In genomic region chr7:143013473-143013872, GRCh38 we compare ENCODE assay signal across 22 cellular contexts. TPM values are rescaled to one million over a fixed set of nuclear protein-coding genes. Genes with fewer than 3 reads are reported as not detected.
DNase-seq lines count a peak whose midpoint lies in the region; ATAC-seq, FAIRE-seq and TF ChIP-seq lines count a peak whose summit lies in the region.
"Had no signal": no experiment of that assay in that cellular context is flagged by ENCODE, and none has a peak within 500 bp of the region (broad histone marks: within the 10 kb centered on the region; RNA-seq: fewer than 3 reads in every experiment).

No MANE protein-coding gene starts in this region.

- H3K27me3 ChIP-seq in adipocyte (replicated peaks; ENCODE audit: control insufficient read depth, insufficient read depth, low read length): no peaks in the 10 kb centered on the region
- H3K27me3 ChIP-seq in foreskin keratinocyte: no peaks in the 10 kb centered on the region
- H3K27me3 ChIP-seq in skeletal muscle satellite cell (ENCODE audit: control insufficient read depth, insufficient read depth, low read length): no peaks in the 10 kb centered on the region
- no peaks in the 10 kb centered on the region for H3K27me3 ChIP-seq in effector memory CD4-positive, alpha-beta T cell (replicated peaks; ENCODE audit: control insufficient read depth, insufficient read depth, low read length, poor library complexity, severe bottlenecking)
- H3K27me3 ChIP-seq: neural progenitor cell had no signal

- H3K36me3 Mint-ChIP-seq in HFFc6 (ENCODE audit: low read depth): no peaks in the 10 kb centered on the region
- no peaks in the 10 kb centered on the region for H3K36me3 Mint-ChIP-seq in CD14-positive monocyte
- H3K36me3 Mint-ChIP-seq: activated naive CD4-positive, alpha-beta T cell treated with anti-CD3 and anti-CD28 coated beads, Interleukin-2, amount 50 U/mL, for 24 hours; neural progenitor cell had no signal

- DNase-seq in HFFc6 (no peak), adipocyte (ENCODE audit: low read depth) (peak; percentile 65), foreskin keratinocyte (no peak), dedifferentiated amniotic fluid mesenchymal stem cell (ENCODE audit: extremely low spot score) (no peak), RCC 7860 (ENCODE audit: low spot score) (no peak), CD14-positive monocyte (ENCODE audit: low spot score) (no peak)
- no peak for DNase-seq in effector memory CD4-positive, alpha-beta T cell
- DNase-seq: activated CD8-positive, alpha-beta memory T cell treated with anti-CD3 and anti-CD28 coated beads, Interleukin-2, amount 50 U/mL, for 4 hours; cerebellar nuclear complex; DMS79; NCI-H1436; PC-9; T-helper 1 cell had no signal

- H3K9me3 ChIP-seq in adipocyte (ENCODE audit: control insufficient read depth, low read length) (no peaks in the 10 kb centered on the region), skeletal muscle satellite cell (replicated peaks; ENCODE audit: low read length) (no peaks in the 10 kb centered on the region)
- H3K9me3 ChIP-seq in effector memory CD4-positive, alpha-beta T cell (ENCODE audit: control insufficient read depth, low read length): no peaks in the 10 kb centered on the region
- H3K9me3 ChIP-seq: HAP-1 had no signal

- no peaks in the 10 kb centered on the region for H3K36me3 ChIP-seq in adipocyte (ENCODE audit: control insufficient read depth, insufficient read depth, low read length, severe bottlenecking)
- H3K36me3 ChIP-seq in skeletal muscle satellite cell (ENCODE audit: insufficient read depth, low read length): no peaks in the 10 kb centered on the region
- H3K36me3 ChIP-seq in effector memory CD4-positive, alpha-beta T cell (ENCODE audit: control insufficient read depth, insufficient read depth, low read length): no peaks in the 10 kb centered on the region
- H3K36me3 ChIP-seq: HAP-1, neural progenitor cell had no signal

- H3K4me1 Mint-ChIP-seq in HFFc6 (ENCODE audit: low read depth) (peaks cover 39% of the 10 kb centered on the region), CD14-positive monocyte (no peaks in the 10 kb centered on the region)
- H3K4me1 Mint-ChIP-seq: activated naive CD4-positive, alpha-beta T cell treated with anti-CD3 and anti-CD28 coated beads, Interleukin-2, amount 50 U/mL, for 24 hours; neural progenitor cell had no signal

- intact Hi-C loops in CD14-positive monocyte (cut with micrococcal nuclease): no loop called here

- H3K27ac Mint-ChIP-seq in HFFc6: peak overlapping the region; percentile 59
- no peak overlapping the region for H3K27ac Mint-ChIP-seq in CD14-positive monocyte
- H3K27ac Mint-ChIP-seq: activated naive CD4-positive, alpha-beta T cell treated with anti-CD3 and anti-CD28 coated beads, Interleukin-2, amount 50 U/mL, for 24 hours; neural progenitor cell; stimulated activated naive CD8-positive, alpha-beta T cell treated with anti-CD3 and anti-CD28 coated beads, Interleukin-15, Interleukin-2, amounts not matched to agents 100 ng/mL and 50 ng/mL, for 24 hours had no signal

- peak overlapping the region; percentile 55 for H3K9ac ChIP-seq in adipocyte (ENCODE audit: low read length)
- peak overlapping the region; percentile 67 for H3K9ac ChIP-seq in skeletal muscle satellite cell (ENCODE audit: low read depth, low read length)
- H3K9ac ChIP-seq: neural progenitor cell had no signal

- H3K27ac ChIP-seq in foreskin keratinocyte: no peak overlapping the region
- no peak overlapping the region for H3K27ac ChIP-seq in effector memory CD4-positive, alpha-beta T cell (ENCODE audit: insufficient read depth, low read length, poor library complexity, severe bottlenecking)
- H3K27ac ChIP-seq: neural progenitor cell, PC-9 had no signal

- TF ChIP-seq CTCF in HFFc6 (IDR thresholded peaks at IDR 0.05) (no peak), foreskin keratinocyte (conservative IDR thresholded peaks at IDR 0.05) (no peak), CD14-positive monocyte (IDR thresholded peaks at IDR 0.05) (no peak)

- H3K4me3 Mint-ChIP-seq in HFFc6 (no peak overlapping the region; the same call in 1 of the 2 replicates), CD14-positive monocyte (no peak overlapping the region)
- H3K4me3 Mint-ChIP-seq: activated naive CD4-positive, alpha-beta T cell treated with anti-CD3 and anti-CD28 coated beads, Interleukin-2, amount 50 U/mL, for 24 hours; neural progenitor cell; stimulated activated naive CD8-positive, alpha-beta T cell treated with anti-CD3 and anti-CD28 coated beads, Interleukin-15, Interleukin-2, amounts not matched to agents 100 ng/mL and 50 ng/mL, for 24 hours had no signal

- peaks cover 45% of the 10 kb centered on the region for H3K4me1 ChIP-seq in adipocyte (ENCODE audit: control insufficient read depth, insufficient read depth, low read length)
- H3K4me1 ChIP-seq in foreskin keratinocyte: peaks cover 8% of the 10 kb centered on the region
- peaks cover 55% of the 10 kb centered on the region for H3K4me1 ChIP-seq in skeletal muscle satellite cell (ENCODE audit: control insufficient read depth, insufficient read depth, low read length)
- no peaks in the 10 kb centered on the region for H3K4me1 ChIP-seq in effector memory CD4-positive, alpha-beta T cell (ENCODE audit: control insufficient read depth, insufficient read depth, low read length, poor library complexity, severe bottlenecking)
- H3K4me1 ChIP-seq: HAP-1, neural progenitor cell had no signal

- H3K4me2 ChIP-seq in skeletal muscle satellite cell (ENCODE audit: low read length): peak overlapping the region; percentile 79
- H3K4me2 ChIP-seq: neural progenitor cell, PC-9 had no signal

- FAIRE-seq in RCC 7860 (lab: Jason Lieb, UNC): no peak
- FAIRE-seq: K562 had no signal

- peak; percentile 19 for ATAC-seq in foreskin keratinocyte
- ATAC-seq: K562 had no signal

- H3K9me3 Mint-ChIP-seq in HFFc6 (no peaks in the 10 kb centered on the region), CD14-positive monocyte (no peaks in the 10 kb centered on the region)
- H3K9me3 Mint-ChIP-seq: activated naive CD4-positive, alpha-beta T cell treated with anti-CD3 and anti-CD28 coated beads, Interleukin-2, amount 50 U/mL, for 24 hours; neural progenitor cell; stimulated activated naive CD8-positive, alpha-beta T cell treated with anti-CD3 and anti-CD28 coated beads, Interleukin-15, Interleukin-2, amounts not matched to agents 100 ng/mL and 50 ng/mL, for 24 hours had no signal

- H3K27me3 Mint-ChIP-seq in HFFc6 (ENCODE audit: insufficient read depth): peaks cover 6% of the 10 kb centered on the region
- peaks cover 2 to 6% (median 3%) of the 10 kb centered on the region in 3 donors for H3K27me3 Mint-ChIP-seq in CD14-positive monocyte (ENCODE audit: low read depth in 3 of 3)
- H3K27me3 Mint-ChIP-seq: stimulated activated naive CD8-positive, alpha-beta T cell treated with anti-CD3 and anti-CD28 coated beads, Interleukin-15, Interleukin-2, amounts not matched to agents 100 ng/mL and 50 ng/mL, for 24 hours had no signal

- H3K4me3 ChIP-seq in adipocyte (ENCODE audit: low read length): peak overlapping the region; percentile 31
- peak overlapping the region; percentile 56 for H3K4me3 ChIP-seq in skeletal muscle satellite cell (ENCODE audit: low read length)
- H3K4me3 ChIP-seq in effector memory CD4-positive, alpha-beta T cell (ENCODE audit: insufficient read depth, low read depth, low read length, poor library complexity, severe bottlenecking): no peak overlapping the region
- H3K4me3 ChIP-seq: HAP-1, K562, neural progenitor cell, PC-9 had no signal

RNA-seq across cellular contexts. Expression of gene OR9A2, which starts 13.5 kb away (rescaled TPM):
- not detected for total RNA-seq in HFFc6 (2021; fragmentation: NEBNext Ultra II Directional; extraction: Animal tissue kit (Norgen Biotek cat#: 25700))
- total RNA-seq in foreskin keratinocyte: not detected in 2 replicates
- not detected in 2 replicates for polyA plus RNA-seq in foreskin keratinocyte
- 0.22 TPM in 1 of 2 replicates, not detected in the other for total RNA-seq in skeletal muscle satellite cell (2012; rRNA removed)
- polyA plus RNA-seq in CD14-positive monocyte: not detected
- total RNA-seq: K562, PC-9 had no signal
- polyA plus RNA-seq: BJ, K562, liver had no signal

RNA-seq across cellular contexts. Expression of gene OR6V1, which starts 38.7 kb away (rescaled TPM):
- not detected for total RNA-seq in HFFc6 (2021; fragmentation: NEBNext Ultra II Directional; extraction: Animal tissue kit (Norgen Biotek cat#: 25700))
- total RNA-seq in foreskin keratinocyte: not detected in 2 replicates
- polyA plus RNA-seq in foreskin keratinocyte: not detected in 2 replicates
- not detected in 2 replicates for total RNA-seq in skeletal muscle satellite cell (2012; rRNA removed)
- polyA plus RNA-seq in CD14-positive monocyte: not detected
- total RNA-seq: epithelial cell of proximal tubule, K562, liver, PC-9 had no signal
- polyA plus RNA-seq: BJ, K562, liver had no signal

RNA-seq across cellular contexts. Expression of gene KEL, which starts 51.3 kb away (rescaled TPM):
- not detected for total RNA-seq in HFFc6 (2021; fragmentation: NEBNext Ultra II Directional; extraction: Animal tissue kit (Norgen Biotek cat#: 25700))
- not detected in 2 replicates for total RNA-seq in foreskin keratinocyte
- polyA plus RNA-seq in foreskin keratinocyte (0.04 TPM in 1 of 2 replicates, not detected in the other), CD14-positive monocyte (not detected)
- 0.22 TPM in 1 of 2 replicates, not detected in the other for total RNA-seq in skeletal muscle satellite cell (2012; rRNA removed)
